8 cellular contexts compared by ENCODE assay signal in the genomic region with DNA sequence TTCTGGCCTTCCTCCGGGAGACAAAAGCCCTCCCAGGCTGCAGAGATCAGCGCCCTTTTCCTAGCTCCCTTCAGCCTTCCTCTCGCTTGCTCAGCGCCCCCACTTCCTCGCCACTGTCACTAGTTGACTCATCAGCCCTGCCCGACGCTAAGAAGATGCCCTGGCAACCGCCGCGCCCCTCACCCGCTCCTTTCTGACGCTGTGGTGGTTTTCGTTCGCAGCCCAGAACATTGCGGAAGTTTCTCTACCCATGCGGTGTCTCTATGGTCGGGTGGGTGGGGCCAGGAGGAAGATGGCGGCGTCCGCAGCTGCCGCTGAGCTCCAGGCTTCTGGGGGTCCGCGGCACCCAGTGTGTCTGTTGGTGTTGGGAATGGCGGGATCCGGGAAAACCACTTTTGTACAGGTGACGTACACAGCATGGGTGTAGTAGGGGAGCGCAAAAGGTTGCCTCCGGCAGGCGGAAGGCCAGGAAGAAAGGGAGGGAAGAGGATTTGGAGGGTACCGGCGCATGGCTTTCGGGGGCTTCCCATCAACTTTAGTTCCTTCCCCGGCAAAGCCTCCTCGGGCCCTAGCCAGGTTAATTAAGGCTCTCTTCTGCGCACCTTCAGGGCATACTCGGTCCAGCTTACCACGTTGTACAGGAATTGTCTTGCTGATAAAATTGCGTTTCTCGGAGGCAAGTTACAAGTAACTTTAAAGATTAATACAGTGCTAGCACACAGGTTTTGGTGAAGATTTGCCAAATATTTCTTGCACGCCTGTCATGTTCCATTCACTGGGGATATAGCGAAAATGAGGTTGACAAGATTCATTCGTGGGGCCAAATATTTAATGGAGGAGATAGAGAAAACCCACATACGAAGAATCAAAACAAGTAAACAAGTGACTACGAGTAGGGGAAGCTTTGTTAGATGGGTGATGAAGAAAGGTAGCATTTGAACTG. TPM values are rescaled to one million over a fixed set of nuclear protein-coding genes. Genes with fewer than 3 reads are reported as not detected.
A peak's percentile ranks its signal among the peaks of the same experiment; 100 is the strongest.
DNase-seq lines count a peak whose midpoint lies in the region; ATAC-seq and TF ChIP-seq lines count a peak whose summit lies in the region.

A gene with protein sequence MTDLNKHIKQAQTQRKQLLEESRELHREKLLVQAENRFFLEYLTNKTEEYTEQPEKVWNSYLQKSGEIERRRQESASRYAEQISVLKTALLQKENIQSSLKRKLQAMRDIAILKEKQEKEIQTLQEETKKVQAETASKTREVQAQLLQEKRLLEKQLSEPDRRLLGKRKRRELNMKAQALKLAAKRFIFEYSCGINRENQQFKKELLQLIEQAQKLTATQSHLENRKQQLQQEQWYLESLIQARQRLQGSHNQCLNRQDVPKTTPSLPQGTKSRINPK (minus strand): TSS at position 246 of the 943 bp plus-strand sequence. CDS start 1,213 bp downstream, outside the sequence.
Gene GPN1 (plus strand): TSS at position 284 of the 943 bp plus-strand sequence. CDS start 9 bp downstream, at position 293.

- intact Hi-C loops in Right ventricle myocardium inferior (cut with DNase I) (no loop called here), ovary (cut with DNase I) (no loop called here), thyroid gland (cut with DNase I) (no loop called here)

- no peaks in the 10 kb centered on the region for H3K27me3 ChIP-seq in ovary
- H3K27me3 ChIP-seq in thyroid gland, result no peaks in the 10 kb centered on the region

- TF ChIP-seq POLR2A in ovary (IDR thresholded peaks at IDR 0.05), result peak; percentile 49
- TF ChIP-seq POLR2A in thyroid gland (IDR thresholded peaks at IDR 0.05), result peak in 1 of 2 donors; percentile 83

- H3K4me3 ChIP-seq in GM08714 (ENCODE audit: low read length), result peak within 1 kb of the TSS; percentile 96
- H3K4me3 ChIP-seq in HFF-Myc (replicated peaks; ENCODE audit: low read depth, low read length), result peak within 1 kb of the TSS; percentile 87
- H3K4me3 ChIP-seq in ovary, result peak within 1 kb of the TSS; percentile 79
- peak within 1 kb of the TSS; percentile 45 to 69 (median 62) for H3K4me3 ChIP-seq in thyroid gland (replicated peaks in 1 of 3)

- peak; percentile 80 for DNase-seq in HFF-Myc (ENCODE audit: extremely low read depth, low read depth)
- DNase-seq in MV-4-11 (lab: John Stamatoyannopoulos, UW), result peak; percentile 98
- peak; percentile 86 for DNase-seq in SK-MEL-5 (ENCODE audit: low read depth, low spot score)
- DNase-seq in activated naive CD4-positive, alpha-beta T cell treated with anti-CD3 and anti-CD28 coated beads, Interleukin-2, amount 50 U/mL, for 16 hours, result peak; percentile 95
- peak; percentile 93 for DNase-seq in Right ventricle myocardium inferior (ENCODE audit: missing footprints)
- peak; percentile 75 to 84 (median 81) for DNase-seq in ovary
- peak; percentile 79 to 80 for DNase-seq in thyroid gland

- H3K4me1 ChIP-seq in ovary (ENCODE audit: insufficient read depth) (peaks cover 8% of the 10 kb centered on the region), thyroid gland (peaks cover 19 to 26% of the 10 kb centered on the region in 2 donors)

- no peak for TF ChIP-seq EP300 in ovary (IDR thresholded peaks at IDR 0.05)

- WGBS in ovary, 3 donors, result 0% methylated on average over 44 of the region's 44 CpGs
- 1% methylated on average over 33 to 37 of the region's 44 CpGs for WGBS in thyroid gland, 2 donors

- no peaks in the 10 kb centered on the region for H3K36me3 ChIP-seq in ovary
- peaks cover 8 to 11% of the 10 kb centered on the region in 2 donors for H3K36me3 ChIP-seq in thyroid gland

- TF ChIP-seq CTCF in HFF-Myc (IDR thresholded peaks at IDR 0.05; ENCODE audit: low read depth, low read length, missing control alignments), result no peak
- TF ChIP-seq CTCF in ovary (IDR thresholded peaks at IDR 0.05), result no peak
- TF ChIP-seq CTCF in thyroid gland (IDR thresholded peaks at IDR 0.05), result no peak

- peak within 1 kb of the TSS in 1 of 2 donors; percentile 77 for H3K27ac ChIP-seq in ovary
- H3K27ac ChIP-seq in thyroid gland, result peak within 1 kb of the TSS in 2 of 3 donors; percentile 61 to 89

- H3K9me3 ChIP-seq in ovary, result no peaks in the 10 kb centered on the region
- no peaks in the 10 kb centered on the region for H3K9me3 ChIP-seq in thyroid gland

- in situ Hi-C loops in SK-MEL-5 (cut with HindIII; ENCODE audit: low pct_unique_long_range_greater_than_20kb, low sequenced_read_pairs), result no loop called here

- peak; percentile 97 for ATAC-seq in Right ventricle myocardium inferior

RNA-seq across cellular contexts. Expression of the first gene that starts in this region (rescaled TPM):
- total RNA-seq in SK-MEL-5 (2014; rRNA removed; shearing (Covaris generic)), result 10.9 and 14.1 TPM in 2 replicates
- 5.7 and 6.0 TPM in 2 replicates for polyA plus RNA-seq in SK-MEL-5 (2015; cell fraction: cytosol; rRNA removed)
- 7.0 and 8.7 TPM in 2 replicates for polyA plus RNA-seq in SK-MEL-5 (2015; cell fraction: nucleus; rRNA removed)
- total RNA-seq in Right ventricle myocardium inferior, result 6.2 TPM
- total RNA-seq in ovary, result 1 to 10 TPM; 3.2 to 8.8 (median 6.5) TPM
- polyA plus RNA-seq in ovary, result 1 to 10 TPM; 5.8 to 6.1 TPM
- total RNA-seq in thyroid gland, result 1 to 10 TPM; 7.2 to 9.9 (median 8.0) TPM

RNA-seq across cellular contexts. Expression of gene GPN1, which starts in this region (rescaled TPM):
- 39.8 and 40.5 TPM in 2 replicates for total RNA-seq in SK-MEL-5 (2014; rRNA removed; shearing (Covaris generic))
- 39.6 and 41.5 TPM in 2 replicates for polyA plus RNA-seq in SK-MEL-5 (2015; cell fraction: cytosol; rRNA removed)
- 19.6 and 28.6 TPM in 2 replicates for polyA plus RNA-seq in SK-MEL-5 (2015; cell fraction: nucleus; rRNA removed)
- total RNA-seq in Right ventricle myocardium inferior (18.9 TPM), ovary (10 to 100 TPM; 15.1 to 24.3 (median 21.4) TPM), thyroid gland (10 to 100 TPM; 24.2 to 26.9 (median 24.9) TPM)
- 10 to 100 TPM; 20.4 to 48.3 TPM for polyA plus RNA-seq in ovary
